Comparison of ENCODE assay signal across 15 cellular contexts in genomic region chr14:31992051-31992450, GRCh38.
A peak's percentile ranks its signal among the peaks of the same experiment; 100 is the strongest.
DNase-seq lines count a peak whose midpoint lies in the region; ATAC-seq and TF ChIP-seq lines count a peak whose summit lies in the region.
"Had no signal": no experiment of that assay in that cellular context is flagged by ENCODE, and none has a peak within 500 bp of the region (broad histone marks: within the 10 kb centered on the region; RNA-seq: fewer than 3 reads in every experiment).

No MANE protein-coding gene starts in this region.

- DNase-seq in COLO829 (ENCODE audit: low spot score) (peak; percentile 63), RKO (ENCODE audit: low spot score) (peak; percentile 8), fibroblast of gingiva (ENCODE audit: low read depth) (peak; percentile 14), progenitor cell of endocrine pancreas (ENCODE audit: low spot score, unreplicated experiment) (no peak)
- no peak for DNase-seq in effector CD8-positive, alpha-beta T cell (lab: John Stamatoyannopoulos, UW)
- DNase-seq: activated CD4-positive, alpha-beta T cell treated with anti-CD3 and anti-CD28 coated beads, Interleukin-2, amount 50 U/mL, for 1 hour; activated naive CD8-positive, alpha-beta T cell treated with anti-CD3 and anti-CD28 coated beads for 36 hours; C1 segment of cervical spinal cord; NCI-H524 treated with DMSO at 0.1 percent for 48 hours; stimulated activated CD4-positive, alpha-beta T cell treated with anti-CD3 and anti-CD28 coated beads, Interleukin-2, amount 100 ng/mL, for 48 hours had no signal

- no peaks in the 10 kb centered on the region for H3K36me3 Mint-ChIP-seq in progenitor cell of endocrine pancreas (ENCODE audit: insufficient read depth)
- H3K36me3 Mint-ChIP-seq: activated naive CD8-positive, alpha-beta T cell treated with anti-CD3 and anti-CD28 coated beads for 36 hours had no signal

- no peak overlapping the region for H3K4me3 Mint-ChIP-seq in progenitor cell of endocrine pancreas (ENCODE audit: low read depth)
- H3K4me3 Mint-ChIP-seq: activated naive CD8-positive, alpha-beta T cell treated with anti-CD3 and anti-CD28 coated beads for 36 hours; stimulated activated naive CD8-positive, alpha-beta T cell treated with anti-CD3 and anti-CD28 coated beads, Interleukin-15, Interleukin-2, amounts not matched to agents 100 ng/mL and 50 ng/mL, for 24 hours had no signal

- ATAC-seq in GM19328 (IDR thresholded peaks at IDR 0.05; ENCODE audit: unreplicated experiment) (no peak), GM19452 (IDR thresholded peaks at IDR 0.05; ENCODE audit: unreplicated experiment) (no peak), GM19467 (IDR thresholded peaks at IDR 0.05; ENCODE audit: unreplicated experiment) (no peak)
- ATAC-seq: HCT116 had no signal

- H3K9me3 Mint-ChIP-seq in progenitor cell of endocrine pancreas (ENCODE audit: low read depth) = peaks cover under 1% of the 10 kb centered on the region
- H3K9me3 Mint-ChIP-seq: activated naive CD8-positive, alpha-beta T cell treated with anti-CD3 and anti-CD28 coated beads for 36 hours; stimulated activated naive CD8-positive, alpha-beta T cell treated with anti-CD3 and anti-CD28 coated beads, Interleukin-15, Interleukin-2, amounts not matched to agents 100 ng/mL and 50 ng/mL, for 24 hours had no signal

- peak overlapping the region; percentile 46 for H3K27ac Mint-ChIP-seq in progenitor cell of endocrine pancreas
- H3K27ac Mint-ChIP-seq: activated naive CD8-positive, alpha-beta T cell treated with anti-CD3 and anti-CD28 coated beads for 36 hours; stimulated activated naive CD8-positive, alpha-beta T cell treated with anti-CD3 and anti-CD28 coated beads, Interleukin-15, Interleukin-2, amounts not matched to agents 100 ng/mL and 50 ng/mL, for 24 hours had no signal

- no peak for TF ChIP-seq CTCF in progenitor cell of endocrine pancreas (IDR thresholded peaks at IDR 0.05; ENCODE audit: unreplicated experiment)

- H3K4me1 Mint-ChIP-seq in progenitor cell of endocrine pancreas (ENCODE audit: low read depth) = peaks cover 30% of the 10 kb centered on the region
- H3K4me1 Mint-ChIP-seq: activated naive CD8-positive, alpha-beta T cell treated with anti-CD3 and anti-CD28 coated beads for 36 hours had no signal

- no peaks in the 10 kb centered on the region for H3K27me3 Mint-ChIP-seq in progenitor cell of endocrine pancreas

Comparison
In these comparisons a context has a peak if more than half of its experiments do, and no peak if none do; other contexts are left out.
1. DNase-seq: peak in COLO829 (single experiment), RKO (single experiment) and fibroblast of gingiva (single experiment); none in progenitor cell of endocrine pancreas (single experiment) and effector CD8-positive, alpha-beta T cell (single experiment).